25 cellular contexts compared by ENCODE assay signal in genomic region chr18:48149020-48149685, GRCh38.
DNase-seq lines count a peak whose midpoint lies in the region; ATAC-seq, FAIRE-seq and TF ChIP-seq lines count a peak whose summit lies in the region.
"Had no signal": no experiment of that assay in that cellular context is flagged by ENCODE, and none has a peak within 500 bp of the region (broad histone marks: within the 10 kb centered on the region; RNA-seq: fewer than 3 reads in every experiment).

No MANE protein-coding gene starts in this region.

- no peaks in the 10 kb centered on the region for H3K27me3 ChIP-seq in right atrium auricular region
- H3K27me3 ChIP-seq: BE2C; BLaER1 treated with 17β-estradiol and CSF1 and Interleukin-3, amounts not matched to agents 10 nM and 100 nM had no signal

- FAIRE-seq in urothelium cell line (lab: Jason Lieb, UNC) = peak; percentile 30
- FAIRE-seq: A549, D721Med, GM12891, GM18507 had no signal

- no peaks in the 10 kb centered on the region for H3K4me1 Mint-ChIP-seq in endothelial cell (ENCODE audit: unreplicated experiment)
- H3K4me1 Mint-ChIP-seq: CD14-positive monocyte; CD8-positive, alpha-beta memory T cell had no signal

- H3K27me3 Mint-ChIP-seq in endothelial cell (ENCODE audit: unreplicated experiment) = peaks cover 4% of the 10 kb centered on the region

- no peaks in the 10 kb centered on the region for H3K9me3 Mint-ChIP-seq in endothelial cell (ENCODE audit: unreplicated experiment)
- H3K9me3 Mint-ChIP-seq: CD4-positive, alpha-beta T cell; CD8-positive, alpha-beta memory T cell had no signal

- no peaks in the 10 kb centered on the region for H3K36me3 ChIP-seq in right atrium auricular region
- H3K36me3 ChIP-seq: BE2C; BLaER1 treated with 17β-estradiol and CSF1 and Interleukin-3, amounts not matched to agents 10 nM and 100 nM had no signal

- TF ChIP-seq CTCF in right atrium auricular region (IDR thresholded peaks at IDR 0.05) (no peak), endothelial cell (IDR thresholded peaks at IDR 0.05; ENCODE audit: unreplicated experiment) (no peak)

- no peak overlapping the region for H3K27ac Mint-ChIP-seq in endothelial cell (ENCODE audit: unreplicated experiment)
- H3K27ac Mint-ChIP-seq: CD4-positive, alpha-beta T cell had no signal

- H3K4me1 ChIP-seq in right atrium auricular region = no peaks in the 10 kb centered on the region
- H3K4me1 ChIP-seq: BE2C had no signal

- H3K4me3 Mint-ChIP-seq in endothelial cell (ENCODE audit: unreplicated experiment) = peak overlapping the region; percentile 4
- H3K4me3 Mint-ChIP-seq: CD14-positive monocyte; CD4-positive, alpha-beta T cell; CD8-positive, alpha-beta memory T cell had no signal

- intact Hi-C loops in cardiac septum (cut with DNase I) = no loop called here

- DNase-seq in cardiac septum (ENCODE audit: low spot score) = peak; percentile 49
- DNase-seq in right atrium auricular region (ENCODE audit: low spot score) = no peak
- DNase-seq in endothelial cell (ENCODE audit: low spot score) = no peak
- no peak for DNase-seq in urothelium cell line (ENCODE audit: low spot score)
- no peak for DNase-seq in occipital lobe (lab: John Stamatoyannopoulos, UW)
- DNase-seq: 8988T; ACHN; AML-193; BE2C; CD4-positive, alpha-beta T cell; CD8-positive, alpha-beta memory T cell; DMS 273 treated with DMSO at 0.1 percent for 48 hours; DMS79; EL; GDM1; GOT3; H7; HCEC 1CT had no signal

- ATAC-seq in GM21528 (IDR thresholded peaks at IDR 0.05; ENCODE audit: low FRiP score, unreplicated experiment) = no peak
- ATAC-seq: A549 had no signal

- no peak overlapping the region for H3K27ac ChIP-seq in right atrium auricular region
- H3K27ac ChIP-seq: A549; BLaER1 treated with 17β-estradiol and CSF1 and Interleukin-3, amounts not matched to agents 10 nM and 100 nM had no signal

- no peak overlapping the region for H3K4me3 ChIP-seq in right atrium auricular region
- H3K4me3 ChIP-seq: A549; BLaER1 treated with 17β-estradiol and CSF1 and Interleukin-3, amounts not matched to agents 10 nM and 100 nM had no signal

- no peaks in the 10 kb centered on the region for H3K36me3 Mint-ChIP-seq in endothelial cell (ENCODE audit: low read depth, unreplicated experiment)
- H3K36me3 Mint-ChIP-seq: CD14-positive monocyte; CD8-positive, alpha-beta memory T cell had no signal

- no peaks in the 10 kb centered on the region for H3K9me3 ChIP-seq in right atrium auricular region
- H3K9me3 ChIP-seq: A549; BE2C; BLaER1 treated with 17β-estradiol and CSF1 and Interleukin-3, amounts not matched to agents 10 nM and 100 nM had no signal
